14 cellular contexts compared by ENCODE assay signal in the genomic region with DNA sequence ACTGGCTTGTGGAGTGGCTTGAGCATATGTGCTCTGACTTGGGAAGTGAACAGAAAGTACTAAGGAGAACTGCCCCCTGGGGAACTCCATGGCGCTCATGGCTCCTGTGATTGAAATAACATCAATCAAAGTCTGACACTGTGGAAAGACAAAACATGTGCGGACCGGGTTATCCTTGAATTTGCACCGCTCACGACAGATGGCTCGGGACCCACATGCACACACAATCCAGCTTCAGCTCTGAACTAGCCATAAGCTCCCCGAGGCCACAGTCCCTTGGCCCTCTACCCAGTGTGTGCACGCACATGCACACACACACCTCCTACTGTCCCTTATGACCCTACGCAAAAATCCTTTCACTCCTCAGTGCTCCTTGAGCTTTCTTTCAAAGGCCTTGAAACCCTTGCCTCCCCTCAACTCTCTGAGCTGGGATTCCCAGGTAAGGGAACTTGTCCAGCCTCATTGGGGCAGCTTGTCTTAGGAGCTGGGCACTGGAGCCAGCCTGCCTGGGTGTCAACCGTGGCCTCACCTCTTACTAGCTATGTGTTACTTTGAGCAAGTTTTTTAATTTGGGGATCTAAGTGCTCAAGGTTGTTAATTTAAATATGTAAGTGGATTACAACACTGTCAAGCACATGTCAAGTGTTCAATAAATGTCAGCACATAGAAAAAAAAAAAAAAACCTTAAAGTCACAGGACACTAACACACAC. TPM values are rescaled to one million over a fixed set of nuclear protein-coding genes. Genes with fewer than 3 reads are reported as not detected.
DNase-seq lines count a peak whose midpoint lies in the region; ATAC-seq and TF ChIP-seq lines count a peak whose summit lies in the region.
"Had no signal": no experiment of that assay in that cellular context is flagged by ENCODE, and none has a peak within 500 bp of the region (broad histone marks: within the 10 kb centered on the region; RNA-seq: fewer than 3 reads in every experiment).

No MANE protein-coding gene starts in this region.

- H3K4me3 Mint-ChIP-seq in T-helper 1 cell treated with Interleukin-12 subunit alpha and Interleukin-12 subunit beta and Interleukin-4 antibody, amounts not matched to agents 30 μg/mL and 1 μg/mL, for 36 hours, result peak overlapping the region; percentile 89
- peak overlapping the region; percentile 38 for H3K4me3 Mint-ChIP-seq in activated T-helper 2 cell treated with anti-CD3 and anti-CD28 coated beads, Interferon-gamma antibody, Interleukin-2, Interleukin-4, amounts not matched to agents 10 μg/mL and 5 μg/mL and 100 μg/mL, durations not matched to agents 14 hours and 24 hours and 36 hours (ENCODE audit: low read depth)
- peak overlapping the region; percentile 75 to 79 (median 79) for H3K4me3 Mint-ChIP-seq in nephron

- no peak overlapping the region for H2BK20ac ChIP-seq in IMR-90 (ENCODE audit: low read depth, low read length)

- dilution Hi-C loops in IMR-90 (cut with HindIII; ENCODE audit: low sequenced_read_pairs, unreplicated experiment), result no loop called here

- no peak overlapping the region for H2AFZ ChIP-seq in IMR-90 (replicated peaks; ENCODE audit: low read length, poor library complexity)

- H4K20me1 ChIP-seq in IMR-90 (ENCODE audit: insufficient read depth, low read length), result no peaks in the 10 kb centered on the region

- H3K9me3 Mint-ChIP-seq in T-helper 1 cell treated with Interleukin-12 subunit alpha and Interleukin-12 subunit beta and Interleukin-4 antibody, amounts not matched to agents 30 μg/mL and 1 μg/mL, for 36 hours, result no peaks in the 10 kb centered on the region
- H3K9me3 Mint-ChIP-seq in activated T-helper 2 cell treated with anti-CD3 and anti-CD28 coated beads, Interferon-gamma antibody, Interleukin-2, Interleukin-4, amounts not matched to agents 10 μg/mL and 5 μg/mL and 100 μg/mL, durations not matched to agents 14 hours and 24 hours and 36 hours, result no peaks in the 10 kb centered on the region
- H3K9me3 Mint-ChIP-seq in nephron, result no peaks in the 10 kb centered on the region
- H3K9me3 Mint-ChIP-seq: stimulated activated naive CD8-positive, alpha-beta T cell treated with anti-CD3 and anti-CD28 coated beads, Interleukin-15, amount 100 ng/mL, for 72 hours had no signal

- no peak overlapping the region for H3K18ac ChIP-seq in IMR-90 (ENCODE audit: low read depth, low read length)

- CTCF ChIA-PET in IMR-90 (lab: Yijun Ruan, JAX), result interaction anchor here (1.4 kb wide), 1 partner anchor 55 kb away, joined by 8 read pairs; no protein-coding TSS in a partner anchor

- H3K4me3 ChIP-seq in IMR-90 (ENCODE audit: insufficient read depth, low read depth, low read length) (no peak overlapping the region), heart left ventricle (no peak overlapping the region)
- H3K4me3 ChIP-seq: hepatocyte had no signal

- H4K91ac ChIP-seq in IMR-90 (ENCODE audit: insufficient read depth, low read depth, low read length), result no peak overlapping the region

- TF ChIP-seq CTCF in IMR-90 (conservative IDR thresholded peaks at IDR 0.05; ENCODE audit: low read depth, low read length) (no peak), nephron (IDR thresholded peaks at IDR 0.05; ENCODE audit: unreplicated experiment in 3 of 3) (no peak), heart left ventricle (IDR thresholded peaks at IDR 0.05) (no peak)

- in situ Hi-C loops in IMR-90 (cut with MboI; ENCODE audit: low sequenced_read_pairs), result loop anchor here (5.0 kb wide), 1 partner anchor 56 kb away; no protein-coding TSS in a partner anchor

- no peak overlapping the region for H3K4me2 ChIP-seq in IMR-90 (ENCODE audit: low read depth, low read length)

- no peak overlapping the region for H3K4ac ChIP-seq in IMR-90 (ENCODE audit: low read depth, low read length)

- POLR2A ChIA-PET in IMR-90 (lab: Charles Lee; ENCODE audit: unreplicated experiment), result no interaction called here

- H2AK9ac ChIP-seq in IMR-90 (replicated peaks; ENCODE audit: low read depth, low read length, poor library complexity), result peak overlapping the region; percentile 5

- peaks cover 58% of the 10 kb centered on the region for H3K4me1 Mint-ChIP-seq in T-helper 1 cell treated with Interleukin-12 subunit alpha and Interleukin-12 subunit beta and Interleukin-4 antibody, amounts not matched to agents 30 μg/mL and 1 μg/mL, for 36 hours (ENCODE audit: low read depth)
- peaks cover 63% of the 10 kb centered on the region for H3K4me1 Mint-ChIP-seq in activated T-helper 2 cell treated with anti-CD3 and anti-CD28 coated beads, Interferon-gamma antibody, Interleukin-2, Interleukin-4, amounts not matched to agents 10 μg/mL and 5 μg/mL and 100 μg/mL, durations not matched to agents 14 hours and 24 hours and 36 hours (ENCODE audit: low read depth)
- H3K4me1 Mint-ChIP-seq in nephron, result peaks cover 15% of the 10 kb centered on the region

- H2BK120ac ChIP-seq in IMR-90 (ENCODE audit: low read depth, low read length), result no peak overlapping the region

- H3K4me1 ChIP-seq in IMR-90 (ENCODE audit: control insufficient read depth, insufficient read depth, low read length) (no peaks in the 10 kb centered on the region), heart left ventricle (peaks cover 0 to 11% (median 7%) of the 10 kb centered on the region in 12 donors)

- no peak overlapping the region for H3K56ac ChIP-seq in IMR-90 (ENCODE audit: extremely low read depth, insufficient read depth, low read length)

- H2AK5ac ChIP-seq in IMR-90 (ENCODE audit: low read depth, low read length), result no peak overlapping the region

- H3K23ac ChIP-seq in IMR-90 (ENCODE audit: low read depth, low read length), result no peak overlapping the region

- peak overlapping the region; percentile 86 for H3K27ac Mint-ChIP-seq in T-helper 1 cell treated with Interleukin-12 subunit alpha and Interleukin-12 subunit beta and Interleukin-4 antibody, amounts not matched to agents 30 μg/mL and 1 μg/mL, for 36 hours
- peak overlapping the region; percentile 80 for H3K27ac Mint-ChIP-seq in activated T-helper 2 cell treated with anti-CD3 and anti-CD28 coated beads, Interferon-gamma antibody, Interleukin-2, Interleukin-4, amounts not matched to agents 10 μg/mL and 5 μg/mL and 100 μg/mL, durations not matched to agents 14 hours and 24 hours and 36 hours
- H3K27ac Mint-ChIP-seq in nephron, result peak overlapping the region in 1 of 3 experiments; percentile 29

- peaks cover 7% of the 10 kb centered on the region for H3K36me3 Mint-ChIP-seq in T-helper 1 cell treated with Interleukin-12 subunit alpha and Interleukin-12 subunit beta and Interleukin-4 antibody, amounts not matched to agents 30 μg/mL and 1 μg/mL, for 36 hours (ENCODE audit: low read depth)
- H3K36me3 Mint-ChIP-seq in activated T-helper 2 cell treated with anti-CD3 and anti-CD28 coated beads, Interferon-gamma antibody, Interleukin-2, Interleukin-4, amounts not matched to agents 10 μg/mL and 5 μg/mL and 100 μg/mL, durations not matched to agents 14 hours and 24 hours and 36 hours (ENCODE audit: low read depth), result peaks cover 3% of the 10 kb centered on the region
- no peaks in the 10 kb centered on the region for H3K36me3 Mint-ChIP-seq in nephron (ENCODE audit: low read depth)

- BruUV-seq in IMR-90 (replicated peaks; lab: Mats Ljungman, UMichigan), result no TSS peak

- no peak overlapping the region for H4K5ac ChIP-seq in IMR-90 (ENCODE audit: low read depth, low read length)

- no peaks in the 10 kb centered on the region for H3K9me1 ChIP-seq in IMR-90 (ENCODE audit: insufficient read depth, low read length)

- 44% methylated on average over 5 of the region's 10 CpGs; no CpG with 5 or more reads in 1 of the 2 experiments for WGBS in IMR-90 (ENCODE audit: extremely low coverage in 2 of 2, insufficient read length in 1 of 2), 2 experiments
- 72 to 81% (median 74%) methylated on average over 10 of the region's 10 CpGs for WGBS in heart left ventricle, 4 donors

- no peak overlapping the region for H3K9ac ChIP-seq in IMR-90 (ENCODE audit: low read depth, low read length)

- DNase-seq in T-helper 1 cell, result no peak
- no peak for DNase-seq in IMR-90
- no peak for DNase-seq in activated T-helper 2 cell treated with anti-CD3 and anti-CD28 coated beads, Interferon-gamma antibody, Interleukin-2, Interleukin-4, amounts not matched to agents 10 μg/mL and 5 μg/mL and 100 μg/mL, durations not matched to agents 14 hours and 24 hours and 36 hours (ENCODE audit: low spot score)
- DNase-seq in heart left ventricle, result no peak
- DNase-seq: 8988T; activated CD4-positive, CD25-positive, alpha-beta regulatory T cell treated with anti-CD3 and anti-CD28 coated beads, Interleukin-2, amount 50 U/mL, for 72 hours; esophagus squamous epithelium; NCI-H187; stimulated activated naive CD8-positive, alpha-beta T cell treated with anti-CD3 and anti-CD28 coated beads, Interleukin-15, amount 100 ng/mL, for 72 hours had no signal

- H3K14ac ChIP-seq in IMR-90 (replicated peaks; ENCODE audit: low read depth, low read length), result no peak overlapping the region

- H3K36me3 ChIP-seq in IMR-90 (ENCODE audit: control insufficient read depth, insufficient read depth, low read length) (no peaks in the 10 kb centered on the region), heart left ventricle (no peaks in the 10 kb centered on the region)
- H3K36me3 ChIP-seq: esophagus squamous epithelium had no signal

- no peak overlapping the region for H2BK5ac ChIP-seq in IMR-90 (ENCODE audit: low read depth, low read length, poor library complexity, severe bottlenecking)

- TF ChIP-seq POLR2A in IMR-90 (IDR thresholded peaks at IDR 0.05; ENCODE audit: low read depth, low read length) (no peak), heart left ventricle (IDR thresholded peaks at IDR 0.05) (no peak)

- H4K8ac ChIP-seq in IMR-90 (ENCODE audit: low read depth in 2 of 2, low read length in 2 of 2), result no peak overlapping the region

- H3K27ac ChIP-seq in IMR-90 (ENCODE audit: insufficient read depth, low read length) (no peak overlapping the region), heart left ventricle (no peak overlapping the region)
- H3K27ac ChIP-seq: hepatocyte had no signal

- no peak overlapping the region for H2BK15ac ChIP-seq in IMR-90 (ENCODE audit: low read depth, low read length)

- no peak for ATAC-seq in IMR-90 (ENCODE audit: low read depth)
- no peak for ATAC-seq in heart left ventricle
- ATAC-seq in GM21723 (IDR thresholded peaks at IDR 0.05; ENCODE audit: unreplicated experiment), result no peak
- no peak for ATAC-seq in HG03280 (IDR thresholded peaks at IDR 0.05; ENCODE audit: unreplicated experiment)

- H3K27me3 Mint-ChIP-seq in T-helper 1 cell treated with Interleukin-12 subunit alpha and Interleukin-12 subunit beta and Interleukin-4 antibody, amounts not matched to agents 30 μg/mL and 1 μg/mL, for 36 hours (ENCODE audit: low read depth), result no peaks in the 10 kb centered on the region
- no peaks in the 10 kb centered on the region for H3K27me3 Mint-ChIP-seq in activated T-helper 2 cell treated with anti-CD3 and anti-CD28 coated beads, Interferon-gamma antibody, Interleukin-2, Interleukin-4, amounts not matched to agents 10 μg/mL and 5 μg/mL and 100 μg/mL, durations not matched to agents 14 hours and 24 hours and 36 hours (ENCODE audit: low read depth)
- peaks cover 46% of the 10 kb centered on the region for H3K27me3 Mint-ChIP-seq in nephron (ENCODE audit: low read depth)
- H3K27me3 Mint-ChIP-seq: stimulated activated naive CD8-positive, alpha-beta T cell treated with anti-CD3 and anti-CD28 coated beads, Interleukin-15, amount 100 ng/mL, for 72 hours had no signal

- no peaks in the 10 kb centered on the region for H3K9me3 ChIP-seq in IMR-90 (ENCODE audit: control insufficient read depth, insufficient read depth, low read length)
- H3K9me3 ChIP-seq in heart left ventricle, result no peaks in the 10 kb centered on the region
- H3K9me3 ChIP-seq: esophagus squamous epithelium had no signal

- H3K27me3 ChIP-seq in IMR-90 (ENCODE audit: control insufficient read depth, insufficient read depth, low read length) (peaks cover 39% of the 10 kb centered on the region), heart left ventricle (peaks cover 0 to 42% (median 21%) of the 10 kb centered on the region in 9 donors)

- H3K79me1 ChIP-seq in IMR-90 (ENCODE audit: low read depth in 1 of 2, low read length in 2 of 2), result no peaks in the 10 kb centered on the region

- intact Hi-C loops in IMR-90 (cut with micrococcal nuclease) (no loop called here), heart left ventricle (cut with DNase I) (loop anchor here in 4 of 10 donors (2.0 to 10.0 kb wide), 4 partner anchors 37 to 129 kb away; a partner anchor contains a TSS)
- intact Hi-C loops in activated T-helper 2 cell treated with anti-CD3 and anti-CD28 coated beads, Interferon-gamma antibody, Interleukin-2, Interleukin-4, amounts not matched to agents 10 μg/mL and 5 μg/mL and 100 μg/mL, durations not matched to agents 14 hours and 24 hours and 36 hours (cut with micrococcal nuclease), result loop anchor here (5.0 kb wide), 1 partner anchor 89 kb away; a partner anchor contains a TSS

- TF ChIP-seq RAD21 in IMR-90 (IDR thresholded peaks at IDR 0.05; ENCODE audit: low read length), result no peak

RNA-seq across cellular contexts. Expression of a gene that starts 43.6 kb away (rescaled TPM):
- total RNA-seq in IMR-90 (2012; rRNA removed) (27.6 and 35.8 TPM in 2 replicates), heart left ventricle (10 to 100 TPM; 52.4 to 80.0 (median 69.7) TPM)
- polyA plus RNA-seq in IMR-90 (2012; rRNA removed) (42.5 and 44.1 TPM in 2 replicates), heart left ventricle (100 to 1,000 TPM in 1 of 2 donors, 10 to 100 TPM in 1; 95.9 to 116 TPM)
- polyA plus RNA-seq in IMR-90 (2012; cell fraction: cytosol; rRNA removed), result 24.9 and 28.4 TPM in 2 replicates
- polyA plus RNA-seq in IMR-90 (2012; cell fraction: nucleus; rRNA removed; ENCODE audit: low replicate concordance), result 49.4 and 110 TPM in 2 replicates
- 90.7 and 92.4 TPM in 2 replicates for total RNA-seq in activated T-helper 2 cell treated with anti-CD3 and anti-CD28 coated beads, Interferon-gamma antibody, Interleukin-2, Interleukin-4, amounts not matched to agents 10 μg/mL and 5 μg/mL and 100 μg/mL, durations not matched to agents 14 hours and 24 hours and 36 hours

RNA-seq across cellular contexts. Expression of a gene that starts 52.5 kb away (rescaled TPM):
- total RNA-seq in IMR-90 (2012; rRNA removed) (not detected in 2 replicates), heart left ventricle (10 to 100 TPM in 2 of 9 donors, 1 to 10 TPM in 6, under 1 TPM in 1; 0.97 to 12.7 (median 3.5) TPM)
- polyA plus RNA-seq in IMR-90 (2012; rRNA removed) (not detected in 2 replicates), heart left ventricle (1 to 10 TPM; 2.3 to 8.4 TPM)
- not detected in 2 replicates for polyA plus RNA-seq in IMR-90 (2012; cell fraction: cytosol; rRNA removed)
- not detected in 2 replicates for polyA plus RNA-seq in IMR-90 (2012; cell fraction: nucleus; rRNA removed; ENCODE audit: low replicate concordance)
- 101 and 117 TPM in 2 replicates for total RNA-seq in activated T-helper 2 cell treated with anti-CD3 and anti-CD28 coated beads, Interferon-gamma antibody, Interleukin-2, Interleukin-4, amounts not matched to agents 10 μg/mL and 5 μg/mL and 100 μg/mL, durations not matched to agents 14 hours and 24 hours and 36 hours
- polyA plus RNA-seq: hepatocyte had no signal

Comparison
In these comparisons a context has a peak if more than half of its experiments do, and no peak if none do; other contexts are left out.
1. H3K4me3 Mint-ChIP-seq: peak in every context shown above with its lines; median percentile 89 in T-helper 1 cell treated with Interleukin-12 subunit alpha and Interleukin-12 subunit beta and Interleukin-4 antibody, amounts not matched to agents 30 μg/mL and 1 μg/mL, for 36 hours; 79 in nephron; 38 in activated T-helper 2 cell treated with anti-CD3 and anti-CD28 coated beads, Interferon-gamma antibody, Interleukin-2, Interleukin-4, amounts not matched to agents 10 μg/mL and 5 μg/mL and 100 μg/mL, durations not matched to agents 14 hours and 24 hours and 36 hours.